In genomic region chr10:8138471-8138870, GRCh38 we compare ENCODE assay signal across 14 cellular contexts.
DNase-seq lines count a peak whose midpoint lies in the region; ATAC-seq and TF ChIP-seq lines count a peak whose summit lies in the region.
"Had no signal": no experiment of that assay in that cellular context is flagged by ENCODE, and none has a peak within 500 bp of the region (broad histone marks: within the 10 kb centered on the region; RNA-seq: fewer than 3 reads in every experiment).

No MANE protein-coding gene starts in this region.

- no peak for ATAC-seq in activated CD8-positive, alpha-beta T cell treated with anti-CD3 and anti-CD28 coated beads for 36 hours
- no peak for ATAC-seq in GM21360 (IDR thresholded peaks at IDR 0.05; ENCODE audit: unreplicated experiment)
- no peak for ATAC-seq in mucosa of descending colon

- POLR2A ChIA-PET in CD4-positive, alpha-beta memory T cell (lab: Charles Lee; ENCODE audit: partially characterized antibody), result interaction anchor here (0.5 to 3.7 kb wide), 7 partner anchors 9 to 254 kb away, joined by 3 to 45 read pairs (median 6); no protein-coding TSS in a partner anchor
- POLR2A ChIA-PET in activated CD8-positive, alpha-beta T cell treated with anti-CD3 and anti-CD28 coated beads for 36 hours (lab: Charles Lee), result interaction anchor here (1.4 kb wide), 1 partner anchor 68 kb away, joined by 3 read pairs; no protein-coding TSS in a partner anchor

- no peak overlapping the region for H3K27ac ChIP-seq in CD4-positive, alpha-beta memory T cell (ENCODE audit: low read depth, low read length)
- no peak overlapping the region for H3K27ac ChIP-seq in left ventricle myocardium inferior (replicated peaks)
- H3K27ac ChIP-seq: sigmoid colon, SJSA1 had no signal

- H3K27ac Mint-ChIP-seq in CD4-positive, alpha-beta memory T cell, result peak overlapping the region in 6 of 7 donors; percentile 65 to 98 (median 87)
- H3K27ac Mint-ChIP-seq in HFFc6, result no peak overlapping the region
- peak overlapping the region; percentile 7 for H3K27ac Mint-ChIP-seq in activated CD8-positive, alpha-beta T cell treated with anti-CD3 and anti-CD28 coated beads for 36 hours

- H3K27me3 ChIP-seq in CD4-positive, alpha-beta memory T cell (ENCODE audit: insufficient read depth, low read length), result no peaks in the 10 kb centered on the region
- H3K27me3 ChIP-seq in left ventricle myocardium inferior (ENCODE audit: low read depth), result peaks cover 4% of the 10 kb centered on the region
- H3K27me3 ChIP-seq in MG63, result no peaks in the 10 kb centered on the region
- H3K27me3 ChIP-seq: sigmoid colon, SJSA1 had no signal

- H3K36me3 ChIP-seq in CD4-positive, alpha-beta memory T cell (ENCODE audit: insufficient read depth, low read length), result no peaks in the 10 kb centered on the region
- H3K36me3 ChIP-seq in left ventricle myocardium inferior (no peaks in the 10 kb centered on the region), MG63 (no peaks in the 10 kb centered on the region), mucosa of descending colon (ENCODE audit: low read depth) (no peaks in the 10 kb centered on the region)
- H3K36me3 ChIP-seq: sigmoid colon, SJSA1 had no signal

- no peak overlapping the region for H3K4me3 ChIP-seq in CD4-positive, alpha-beta memory T cell (ENCODE audit: low read length in 2 of 2)
- H3K4me3 ChIP-seq in left ventricle myocardium inferior (no peak overlapping the region), MG63 (no peak overlapping the region), mucosa of descending colon (no peak overlapping the region)
- H3K4me3 ChIP-seq: sigmoid colon, SJSA1 had no signal

- H3K27me3 Mint-ChIP-seq in CD4-positive, alpha-beta memory T cell, result no peaks in the 10 kb centered on the region
- no peaks in the 10 kb centered on the region; the same call in 1 of the 2 replicates for H3K27me3 Mint-ChIP-seq in HFFc6 (ENCODE audit: insufficient read depth)
- H3K27me3 Mint-ChIP-seq in activated CD8-positive, alpha-beta T cell treated with anti-CD3 and anti-CD28 coated beads for 36 hours, result peaks cover 8% of the 10 kb centered on the region

- intact Hi-C loops in CD4-positive, alpha-beta memory T cell (cut with micrococcal nuclease), result loop anchor here (5.0 kb wide), 2 partner anchors 44 to 109 kb away; no protein-coding TSS in a partner anchor
- intact Hi-C loops in activated CD8-positive, alpha-beta T cell treated with anti-CD3 and anti-CD28 coated beads for 36 hours (cut with micrococcal nuclease), result loop anchor here (10.0 kb wide), 1 partner anchor 876 kb away; no protein-coding TSS in a partner anchor
- intact Hi-C loops in left ventricle myocardium inferior (cut with micrococcal nuclease), result no loop called here
- intact Hi-C loops in mucosa of descending colon (cut with DNase I, micrococcal nuclease), result no loop called here

- no peak for DNase-seq in CD4-positive, alpha-beta memory T cell
- DNase-seq in HFFc6 (peak; percentile 10), iris pigment epithelial cell (ENCODE audit: low read depth) (peak; percentile 41), left ventricle myocardium inferior (no peak), MG63 (no peak), mucosa of descending colon (no peak)
- no peak for DNase-seq in activated CD8-positive, alpha-beta T cell treated with anti-CD3 and anti-CD28 coated beads for 36 hours
- DNase-seq: Calu3, kidney, NCI-H1436, NCI-H82, sigmoid colon had no signal

- TF ChIP-seq CTCF in HFFc6 (IDR thresholded peaks at IDR 0.05), result no peak
- TF ChIP-seq CTCF in activated CD8-positive, alpha-beta T cell treated with anti-CD3 and anti-CD28 coated beads for 36 hours (IDR thresholded peaks at IDR 0.05), result no peak
- no peak for TF ChIP-seq CTCF in left ventricle myocardium inferior (IDR thresholded peaks at IDR 0.05; ENCODE audit: borderline replicate concordance)
- TF ChIP-seq CTCF in mucosa of descending colon (IDR thresholded peaks at IDR 0.05), result no peak

- no peaks in the 10 kb centered on the region for H3K9me3 ChIP-seq in CD4-positive, alpha-beta memory T cell (ENCODE audit: control insufficient read depth in 1 of 2, low read length in 2 of 2)
- H3K9me3 ChIP-seq in left ventricle myocardium inferior (replicated peaks) (no peaks in the 10 kb centered on the region), MG63 (no peaks in the 10 kb centered on the region), mucosa of descending colon (no peaks in the 10 kb centered on the region)
- H3K9me3 ChIP-seq: sigmoid colon, SJSA1 had no signal

- no peaks in the 10 kb centered on the region for H3K9me3 Mint-ChIP-seq in CD4-positive, alpha-beta memory T cell
- peaks cover 8% of the 10 kb centered on the region; the same call in 1 of the 2 replicates for H3K9me3 Mint-ChIP-seq in HFFc6
- H3K9me3 Mint-ChIP-seq in activated CD8-positive, alpha-beta T cell treated with anti-CD3 and anti-CD28 coated beads for 36 hours, result no peaks in the 10 kb centered on the region

- H3K36me3 Mint-ChIP-seq in CD4-positive, alpha-beta memory T cell, result no peaks in the 10 kb centered on the region
- H3K36me3 Mint-ChIP-seq in HFFc6 (ENCODE audit: low read depth), result no peaks in the 10 kb centered on the region
- H3K36me3 Mint-ChIP-seq in activated CD8-positive, alpha-beta T cell treated with anti-CD3 and anti-CD28 coated beads for 36 hours (ENCODE audit: low read depth), result no peaks in the 10 kb centered on the region

- CTCF ChIA-PET in CD4-positive, alpha-beta memory T cell (lab: Charles Lee; ENCODE audit: partially characterized antibody), result interaction anchor here (0.7 to 1.6 kb wide), 4 partner anchors 9 to 107 kb away, joined by 3 to 4 read pairs (median 4); no protein-coding TSS in a partner anchor
- CTCF ChIA-PET in activated CD8-positive, alpha-beta T cell treated with anti-CD3 and anti-CD28 coated beads for 36 hours (lab: Charles Lee), result interaction anchor here (2.1 kb wide), 1 partner anchor 306 kb away, joined by 6 read pairs; no protein-coding TSS in a partner anchor

- H3K4me3 Mint-ChIP-seq in CD4-positive, alpha-beta memory T cell, result peak overlapping the region in 7 of 8 donors; percentile 21 to 82 (median 64)
- H3K4me3 Mint-ChIP-seq in HFFc6, result no peak overlapping the region
- no peak overlapping the region for H3K4me3 Mint-ChIP-seq in activated CD8-positive, alpha-beta T cell treated with anti-CD3 and anti-CD28 coated beads for 36 hours

- peaks cover 28% of the 10 kb centered on the region for H3K4me1 ChIP-seq in CD4-positive, alpha-beta memory T cell (ENCODE audit: insufficient read depth, low read length)
- H3K4me1 ChIP-seq in left ventricle myocardium inferior (no peaks in the 10 kb centered on the region), mucosa of descending colon (ENCODE audit: low read depth) (no peaks in the 10 kb centered on the region)
- H3K4me1 ChIP-seq: sigmoid colon had no signal

- H3K4me1 Mint-ChIP-seq in CD4-positive, alpha-beta memory T cell, result peaks cover 24 to 43% (median 33%) of the 10 kb centered on the region in 4 donors
- H3K4me1 Mint-ChIP-seq in HFFc6 (ENCODE audit: low read depth), result 0 out of 2 replicates have a peak, but pooled peaks cover 8% of the 10 kb centered on the region
- H3K4me1 Mint-ChIP-seq in activated CD8-positive, alpha-beta T cell treated with anti-CD3 and anti-CD28 coated beads for 36 hours (ENCODE audit: low read depth), result peaks cover 32% of the 10 kb centered on the region

Comparison
In these comparisons a context has a peak if more than half of its experiments do, and no peak if none do; other contexts are left out.
1. DNase-seq: peak in HFFc6 (single experiment) and iris pigment epithelial cell (single experiment); none in CD4-positive, alpha-beta memory T cell (0 of 5), activated CD8-positive, alpha-beta T cell treated with anti-CD3 and anti-CD28 coated beads for 36 hours (single experiment), left ventricle myocardium inferior (single experiment), MG63 (single experiment) and mucosa of descending colon (0 of 3).
2. H3K4me3 Mint-ChIP-seq: peak in CD4-positive, alpha-beta memory T cell (7 of 8); none in HFFc6 (single experiment) and activated CD8-positive, alpha-beta T cell treated with anti-CD3 and anti-CD28 coated beads for 36 hours (single experiment).
3. intact Hi-C loops: an anchor here in CD4-positive, alpha-beta memory T cell (5.0 kb wide) and activated CD8-positive, alpha-beta T cell treated with anti-CD3 and anti-CD28 coated beads for 36 hours (10.0 kb wide); none called in left ventricle myocardium inferior and mucosa of descending colon.